Comparison of ENCODE assay signal across 1 cellular context in genomic region chr12:79448816-79449215, GRCh38.
TF ChIP-seq lines count a peak whose summit lies in the region.

No MANE protein-coding gene starts in this region.

TF ChIP-seq in H1, 55 proteins besides CTCF, POLR2A, EP300 and RAD21 (continued from another document):
- no peak for TF ChIP-seq CHD7 (IDR thresholded peaks at IDR 0.05; ENCODE audit: insufficient replicate concordance, low read length)
- TF ChIP-seq SIN3A (conservative IDR thresholded peaks at IDR 0.05 in 1 of 2, IDR thresholded peaks at IDR 0.05 in 1 of 2; ENCODE audit: low read depth in 1 of 2, low read length in 2 of 2), result no peak
- no peak for TF ChIP-seq SP1 (IDR thresholded peaks at IDR 0.05; ENCODE audit: low read depth, low read length)
- TF ChIP-seq SIX5 (IDR thresholded peaks at IDR 0.05; ENCODE audit: low read depth, low read length), result no peak
- no peak for TF ChIP-seq KDM1A (IDR thresholded peaks at IDR 0.05; ENCODE audit: borderline replicate concordance, low read length)
- TF ChIP-seq TAF1 (IDR thresholded peaks at IDR 0.05; ENCODE audit: low read depth, low read length), result no peak
